Comparison of ENCODE assay signal across 1 cellular context in the genomic region with DNA sequence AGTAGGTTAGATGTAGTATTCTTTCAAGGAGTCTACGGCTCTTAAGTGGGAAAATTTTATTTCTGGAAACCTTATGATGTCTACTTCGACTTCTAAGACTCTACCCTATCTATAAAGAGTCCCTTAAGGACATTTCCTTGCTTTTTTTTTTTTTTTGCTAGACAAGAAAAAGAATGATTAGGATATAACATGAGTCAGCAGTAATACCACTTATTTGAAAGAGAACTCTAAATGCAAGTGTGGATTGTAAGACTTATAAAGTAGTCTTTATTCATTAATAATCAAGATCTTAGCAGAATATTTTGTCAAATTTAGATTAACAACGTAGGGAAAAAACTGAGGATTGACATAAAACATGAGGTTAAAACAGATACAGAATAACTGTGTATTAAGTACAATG.
TF ChIP-seq lines count a peak whose summit lies in the region.

No MANE protein-coding gene starts in this region.

TF ChIP-seq in IMR-90, 13 proteins besides CTCF, POLR2A, EP300 and RAD21 (continued from another document):
- TF ChIP-seq NFE2L2 (IDR thresholded peaks at IDR 0.05; ENCODE audit: low read depth, low read length): peak; percentile 75
- peak; percentile 96 for TF ChIP-seq MAFK (IDR thresholded peaks at IDR 0.05; ENCODE audit: low read depth, low read length)
- TF ChIP-seq RCOR1 (IDR thresholded peaks at IDR 0.05; ENCODE audit: insufficient replicate concordance, low read length): no peak
TF ChIP-seq in IMR-90: peak in this region for 2.
